In genomic region chr3:152280539-152280938, GRCh38 we compare ENCODE assay signal across 1 cellular context.
TF ChIP-seq lines count a peak whose summit lies in the region.

No MANE protein-coding gene starts in this region.

TF ChIP-seq in HCT116, 20 proteins besides CTCF, POLR2A, EP300 and RAD21 (continued from another document):
- TF ChIP-seq ZBTB33 (IDR thresholded peaks at IDR 0.05; ENCODE audit: extremely low read depth, insufficient replicate concordance, low read length) = no peak
- TF ChIP-seq YY1 (IDR thresholded peaks at IDR 0.05; ENCODE audit: extremely low read depth, insufficient replicate concordance, low read depth, low read length) = no peak
- TF ChIP-seq CEBPB (IDR thresholded peaks at IDR 0.05; ENCODE audit: low read depth) = no peak
- no peak for TF ChIP-seq EZH2phosphoT487 (IDR thresholded peaks at IDR 0.05; ENCODE audit: borderline replicate concordance)
- no peak for TF ChIP-seq REST (IDR thresholded peaks at IDR 0.05; ENCODE audit: low read depth)
- TF ChIP-seq SRF (IDR thresholded peaks at IDR 0.05; ENCODE audit: low read depth) = no peak
- TF ChIP-seq EZH2 (IDR thresholded peaks at IDR 0.05) = no peak
- no peak for TF ChIP-seq SP1 (IDR thresholded peaks at IDR 0.05; ENCODE audit: low read depth)
- no peak for TF ChIP-seq EGR1 (IDR thresholded peaks at IDR 0.05; ENCODE audit: low read depth)
